Comparison of ENCODE assay signal across 8 cellular contexts in the genomic region with DNA sequence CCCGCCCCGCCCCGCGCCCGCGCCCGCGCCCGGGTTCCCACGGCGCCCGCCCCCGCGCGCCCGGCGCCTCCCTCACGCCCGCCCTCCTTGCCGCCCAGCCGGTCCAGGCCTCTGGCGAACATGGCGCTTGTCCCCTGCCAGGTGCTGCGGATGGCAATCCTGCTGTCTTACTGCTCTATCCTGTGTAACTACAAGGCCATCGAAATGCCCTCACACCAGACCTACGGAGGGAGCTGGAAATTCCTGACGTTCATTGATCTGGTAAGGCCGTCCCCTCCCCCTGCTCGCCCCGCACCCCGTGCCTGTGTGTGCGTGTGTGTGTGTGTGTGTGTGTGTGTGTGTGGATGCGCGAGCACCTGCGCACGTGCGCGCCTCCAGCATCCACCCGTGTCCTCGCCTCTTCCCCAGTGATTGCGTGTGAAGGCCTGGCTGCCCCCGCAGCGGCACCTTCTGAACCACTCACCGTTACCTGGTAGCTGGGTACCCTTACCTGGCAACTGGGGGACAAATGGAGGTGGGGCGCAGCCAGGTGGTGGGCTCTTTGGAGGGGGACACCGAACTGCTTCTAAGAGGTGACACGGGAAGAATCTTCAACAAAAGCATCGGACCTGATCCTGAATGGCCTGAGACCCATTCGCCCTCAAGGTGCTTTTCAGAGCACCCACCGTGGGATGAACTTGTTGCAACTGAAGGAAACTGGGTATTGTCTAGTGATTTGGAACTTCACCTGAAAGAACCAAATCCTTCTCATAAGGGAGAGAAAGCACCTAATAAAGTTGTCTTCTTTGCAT. TPM values are rescaled to one million over a fixed set of nuclear protein-coding genes. Genes with fewer than 3 reads are reported as not detected.
DNase-seq lines count a peak whose midpoint lies in the region; ATAC-seq, FAIRE-seq and TF ChIP-seq lines count a peak whose summit lies in the region.

A gene with protein sequence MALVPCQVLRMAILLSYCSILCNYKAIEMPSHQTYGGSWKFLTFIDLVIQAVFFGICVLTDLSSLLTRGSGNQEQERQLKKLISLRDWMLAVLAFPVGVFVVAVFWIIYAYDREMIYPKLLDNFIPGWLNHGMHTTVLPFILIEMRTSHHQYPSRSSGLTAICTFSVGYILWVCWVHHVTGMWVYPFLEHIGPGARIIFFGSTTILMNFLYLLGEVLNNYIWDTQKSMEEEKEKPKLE (plus strand): TSS at position 84 of the 791 bp plus-strand sequence. CDS start 37 bp downstream, at position 121.

- no peaks in the 10 kb centered on the region for H3K9me3 Mint-ChIP-seq in activated naive CD4-positive, alpha-beta T cell treated with anti-CD3 and anti-CD28 coated beads, Interleukin-2, amount 50 U/mL, for 24 hours

- peak within 1 kb of the TSS; percentile 94 for H3K4me3 Mint-ChIP-seq in activated naive CD4-positive, alpha-beta T cell treated with anti-CD3 and anti-CD28 coated beads, Interleukin-2, amount 50 U/mL, for 24 hours

- H3K4me3 ChIP-seq in AG09309 (ENCODE audit: control insufficient read depth, low read depth, low read length), result peak within 1 kb of the TSS; percentile 98
- peak within 1 kb of the TSS; percentile 66 for H3K4me3 ChIP-seq in cardiac muscle cell
- peak within 1 kb of the TSS; percentile 70 for H3K4me3 ChIP-seq in psoas muscle
- H3K4me3 ChIP-seq in urinary bladder (ENCODE audit: low read depth, low read length), result peak within 1 kb of the TSS; percentile 92

- H3K36me3 Mint-ChIP-seq in activated naive CD4-positive, alpha-beta T cell treated with anti-CD3 and anti-CD28 coated beads, Interleukin-2, amount 50 U/mL, for 24 hours, result no peaks in the 10 kb centered on the region

- H3K9me3 ChIP-seq in cardiac muscle cell (ENCODE audit: low read depth) (no peaks in the 10 kb centered on the region), psoas muscle (no peaks in the 10 kb centered on the region)

- DNase-seq in AG09309 (ENCODE audit: low read depth) (no peak), RCC 7860 (ENCODE audit: low spot score) (peak; percentile 7), cardiac muscle cell (ENCODE audit: low read depth in 1 of 2, low spot score in 1 of 2) (no peak), psoas muscle (peak; percentile 81 to 86)

- H3K27me3 Mint-ChIP-seq in activated naive CD4-positive, alpha-beta T cell treated with anti-CD3 and anti-CD28 coated beads, Interleukin-2, amount 50 U/mL, for 24 hours, result no peaks in the 10 kb centered on the region

- H3K27ac Mint-ChIP-seq in activated naive CD4-positive, alpha-beta T cell treated with anti-CD3 and anti-CD28 coated beads, Interleukin-2, amount 50 U/mL, for 24 hours, result peak within 1 kb of the TSS; percentile 98

- TF ChIP-seq CTCF in AG09309 (IDR thresholded peaks at IDR 0.05; ENCODE audit: control insufficient read depth, insufficient read depth, low read depth, low read length, missing control alignments) (no peak), cardiac muscle cell (IDR thresholded peaks at IDR 0.05; ENCODE audit: low read depth, low read length) (no peak), psoas muscle (IDR thresholded peaks at IDR 0.05) (no peak)

- ATAC-seq in GM19035 (IDR thresholded peaks at IDR 0.05; ENCODE audit: unreplicated experiment) (peak; percentile 67), HG03196 (IDR thresholded peaks at IDR 0.05; ENCODE audit: unreplicated experiment) (peak; percentile 60), psoas muscle (peak; percentile 22 to 68 (median 27))

- no peaks in the 10 kb centered on the region for H3K27me3 ChIP-seq in cardiac muscle cell
- H3K27me3 ChIP-seq in psoas muscle (ENCODE audit: insufficient read depth in 3 of 3, low read length in 2 of 3), result no peaks in the 10 kb centered on the region

- no peaks in the 10 kb centered on the region for H3K36me3 ChIP-seq in cardiac muscle cell
- no peaks in the 10 kb centered on the region for H3K36me3 ChIP-seq in psoas muscle (ENCODE audit: insufficient read depth in 1 of 2, low read depth in 1 of 2)
- no peaks in the 10 kb centered on the region for H3K36me3 ChIP-seq in urinary bladder (ENCODE audit: insufficient read depth)

- H3K4me1 Mint-ChIP-seq in activated naive CD4-positive, alpha-beta T cell treated with anti-CD3 and anti-CD28 coated beads, Interleukin-2, amount 50 U/mL, for 24 hours, result peaks cover 32% of the 10 kb centered on the region

- H3K27ac ChIP-seq in cardiac muscle cell (peak within 1 kb of the TSS; percentile 78), psoas muscle (peak within 1 kb of the TSS; percentile 94), urinary bladder (ENCODE audit: low read depth) (peak within 1 kb of the TSS; percentile 96)

- intact Hi-C loops in psoas muscle (cut with DNase I), result loop anchor here (1.0 to 10.0 kb wide), 4 partner anchors 94 to 154 kb away; no protein-coding TSS in a partner anchor

- no peaks in the 10 kb centered on the region for H3K4me1 ChIP-seq in cardiac muscle cell (ENCODE audit: low read depth)
- peaks cover 36% of the 10 kb centered on the region for H3K4me1 ChIP-seq in psoas muscle
- H3K4me1 ChIP-seq in urinary bladder (ENCODE audit: insufficient read depth), result peaks cover 1% of the 10 kb centered on the region

- no peak for FAIRE-seq in RCC 7860 (lab: Jason Lieb, UNC)

- WGBS in psoas muscle, 3 donors, result 5 to 7% (median 6%) methylated on average over 28 to 47 of the region's 50 CpGs
- WGBS in urinary bladder, result 8% methylated on average over 50 of the region's 50 CpGs

RNA-seq across cellular contexts. Expression of the gene that starts here (rescaled TPM):
- 34.2 and 35.9 TPM in 2 replicates for total RNA-seq in cardiac muscle cell
- polyA plus RNA-seq in cardiac muscle cell, result 55.4 and 57.3 TPM in 2 replicates
- total RNA-seq in psoas muscle, result 10 to 100 TPM in 2 of 4 donors, 1 to 10 TPM in 2; 4.8 to 24.6 (median 9.4) TPM
- 1 to 10 TPM; 4.0 to 5.8 (median 4.8) TPM for polyA plus RNA-seq in psoas muscle
- total RNA-seq in urinary bladder, result 35.6 TPM
- 30.7 TPM for polyA plus RNA-seq in urinary bladder

Comparison
In these comparisons a context has a peak if more than half of its experiments do, and no peak if none do; other contexts are left out.
1. DNase-seq: peak in RCC 7860 (single experiment) and psoas muscle (2 of 2); none in AG09309 (single experiment) and cardiac muscle cell (0 of 2).
2. Peak in every context shown above with its lines, with median percentiles within 50 percentile points of each other: H3K4me3 ChIP-seq, ATAC-seq and H3K27ac ChIP-seq.